Comparison of ENCODE assay signal across 1 cellular context in the genomic region with DNA sequence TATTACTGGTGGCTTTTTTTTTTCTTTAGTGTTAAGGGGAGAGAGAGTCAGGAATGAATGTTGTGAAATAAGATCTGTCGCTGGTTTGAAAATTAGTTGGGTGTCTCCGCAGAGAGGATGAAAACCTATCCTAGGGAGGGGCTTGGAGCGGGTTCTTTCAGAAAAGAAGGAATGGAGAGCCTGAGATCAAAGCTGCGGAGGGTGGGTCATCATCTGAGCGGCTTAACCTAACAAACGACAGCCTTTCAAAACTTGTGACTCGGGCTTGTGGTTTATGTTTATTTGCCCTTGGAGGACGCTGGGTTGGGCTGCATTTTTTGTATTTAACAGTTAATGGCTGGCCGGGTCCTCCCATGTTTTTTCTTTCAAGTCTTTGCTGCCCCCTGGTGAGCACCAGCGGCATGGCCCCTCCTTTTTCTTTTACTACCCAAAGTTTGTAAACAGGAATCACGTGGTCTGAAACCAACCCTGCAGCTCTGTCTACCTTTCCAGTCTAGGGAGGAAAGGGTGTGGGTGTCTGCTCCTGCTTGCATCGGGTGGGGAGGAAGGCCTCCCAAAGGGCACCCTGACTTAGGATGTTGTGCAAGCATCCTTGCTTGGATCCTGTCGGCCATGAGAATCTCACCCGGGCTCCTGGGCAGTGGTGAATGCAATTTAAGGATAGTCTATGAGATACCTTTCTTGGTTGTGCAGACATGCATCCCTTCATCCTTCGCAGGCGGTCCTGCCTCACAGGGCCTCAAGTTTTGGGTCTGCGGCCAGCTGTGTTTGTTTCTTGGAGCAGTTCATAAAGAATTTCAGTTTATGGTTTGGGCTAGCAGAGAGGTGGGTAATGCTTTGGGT.
TF ChIP-seq lines count a peak whose summit lies in the region.

No MANE protein-coding gene starts in this region.

TF ChIP-seq in WTC11, 78 proteins besides CTCF, POLR2A, EP300 and RAD21 (continued from another document):
- TF ChIP-seq FOXK1 (CRISPR knock-in tag; IDR thresholded peaks at IDR 0.05): peak; percentile 99
